31 cellular contexts compared by ENCODE assay signal in the genomic region with DNA sequence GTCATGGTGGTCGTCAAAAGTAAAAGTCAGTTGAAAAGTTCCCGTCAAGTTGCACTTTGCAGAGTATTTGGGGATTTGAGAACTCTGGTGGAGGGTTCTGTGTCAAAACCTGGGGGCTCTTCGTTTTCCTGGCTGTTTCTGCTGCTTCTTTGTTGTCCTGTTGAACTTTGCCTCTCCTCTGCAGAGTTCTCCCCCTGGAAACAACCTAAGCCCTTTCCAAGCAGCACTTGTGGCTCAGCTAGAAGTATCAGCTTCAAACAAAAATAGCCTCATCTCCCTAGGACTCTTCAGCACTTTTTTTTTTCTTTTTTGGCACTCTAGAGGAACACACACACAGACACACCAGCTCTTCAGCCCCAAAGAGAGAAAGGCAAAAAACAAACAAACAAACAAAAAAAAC. TPM values are rescaled to one million over a fixed set of nuclear protein-coding genes. Genes with fewer than 3 reads are reported as not detected.
A peak's percentile ranks its signal among the peaks of the same experiment; 100 is the strongest.
DNase-seq lines count a peak whose midpoint lies in the region; ATAC-seq and TF ChIP-seq lines count a peak whose summit lies in the region.
"Had no signal": no experiment of that assay in that cellular context is flagged by ENCODE, and none has a peak within 500 bp of the region (broad histone marks: within the 10 kb centered on the region; RNA-seq: fewer than 3 reads in every experiment).

A gene with protein sequence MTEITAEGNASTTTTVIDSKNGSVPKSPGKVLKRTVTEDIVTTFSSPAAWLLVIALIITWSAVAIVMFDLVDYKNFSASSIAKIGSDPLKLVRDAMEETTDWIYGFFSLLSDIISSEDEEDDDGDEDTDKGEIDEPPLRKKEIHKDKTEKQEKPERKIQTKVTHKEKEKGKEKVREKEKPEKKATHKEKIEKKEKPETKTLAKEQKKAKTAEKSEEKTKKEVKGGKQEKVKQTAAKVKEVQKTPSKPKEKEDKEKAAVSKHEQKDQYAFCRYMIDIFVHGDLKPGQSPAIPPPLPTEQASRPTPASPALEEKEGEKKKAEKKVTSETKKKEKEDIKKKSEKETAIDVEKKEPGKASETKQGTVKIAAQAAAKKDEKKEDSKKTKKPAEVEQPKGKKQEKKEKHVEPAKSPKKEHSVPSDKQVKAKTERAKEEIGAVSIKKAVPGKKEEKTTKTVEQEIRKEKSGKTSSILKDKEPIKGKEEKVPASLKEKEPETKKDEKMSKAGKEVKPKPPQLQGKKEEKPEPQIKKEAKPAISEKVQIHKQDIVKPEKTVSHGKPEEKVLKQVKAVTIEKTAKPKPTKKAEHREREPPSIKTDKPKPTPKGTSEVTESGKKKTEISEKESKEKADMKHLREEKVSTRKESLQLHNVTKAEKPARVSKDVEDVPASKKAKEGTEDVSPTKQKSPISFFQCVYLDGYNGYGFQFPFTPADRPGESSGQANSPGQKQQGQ (minus strand): TSS at position 180 of the 400 bp plus-strand sequence. CDS start 175 bp downstream, at position 5.

- H3K27me3 Mint-ChIP-seq in GM23338 (ENCODE audit: insufficient read depth, low read depth, poor library complexity): no peaks in the 10 kb centered on the region
- no peaks in the 10 kb centered on the region for H3K27me3 Mint-ChIP-seq in activated CD8-positive, alpha-beta T cell treated with anti-CD3 and anti-CD28 coated beads for 36 hours
- H3K27me3 Mint-ChIP-seq: activated naive CD8-positive, alpha-beta T cell; central memory CD8-positive, alpha-beta T cell; memory B cell; naive thymus-derived CD4-positive, alpha-beta T cell had no signal

- no peak within 1 kb of the TSS for H3K4me2 ChIP-seq in GM23338
- H3K4me2 ChIP-seq in hepatocyte: no peak within 1 kb of the TSS

- peak within 1 kb of the TSS; percentile 83 for H3K27ac Mint-ChIP-seq in GM23338
- no peak within 1 kb of the TSS for H3K27ac Mint-ChIP-seq in activated CD8-positive, alpha-beta T cell treated with anti-CD3 and anti-CD28 coated beads for 36 hours
- H3K27ac Mint-ChIP-seq: activated naive CD8-positive, alpha-beta T cell; memory B cell; naive thymus-derived CD4-positive, alpha-beta T cell had no signal

- DNase-seq in GM23338 (ENCODE audit: low spot score) (peak; percentile 7), hepatocyte (ENCODE audit: low spot score) (no peak), NCI-H187 treated with DMSO at 0.1 percent for 48 hours (lab: John Stamatoyannopoulos, UW) (no peak), GOT3 (lab: John Stamatoyannopoulos, UW) (no peak)
- no peak for DNase-seq in activated CD8-positive, alpha-beta T cell treated with anti-CD3 and anti-CD28 coated beads for 36 hours
- DNase-seq: activated CD4-positive, alpha-beta T cell treated with anti-CD3 and anti-CD28 coated beads for 48 hours; hypothalamus; naive thymus-derived CD4-positive, alpha-beta T cell; NCI-H1048; NCI-H2081 treated with DMSO at 0.1 percent for 48 hours; NK-92 treated with Interleukin-12 subunit alpha and Interleukin-12 subunit beta, amount 100 ng/mL, for 24 hours; Peyer's patch; posterior cingulate gyrus; stimulated activated CD4-positive, alpha-beta T cell treated with anti-CD3 and anti-CD28 coated beads, Interleukin-2, amount 100 ng/mL, for 48 hours; stimulated activated naive CD4-positive, alpha-beta T cell treated with Interleukin-2 at 50 U/mL for 16 hours; T-helper 2 cell; thyroid gland had no signal

- H3K4me1 ChIP-seq in GM23338 (ENCODE audit: insufficient read depth): peaks cover 5% of the 10 kb centered on the region; the same call in 1 of the 2 replicates
- H3K4me1 ChIP-seq in ectodermal cell (ENCODE audit: control insufficient read depth, insufficient read depth, low read length): peaks cover 8% of the 10 kb centered on the region
- H3K4me1 ChIP-seq in hepatocyte (ENCODE audit: insufficient read depth): no peaks in the 10 kb centered on the region
- H3K4me1 ChIP-seq in neuron (ENCODE audit: insufficient read depth, low read length): peaks cover 38% of the 10 kb centered on the region
- H3K4me1 ChIP-seq: ascending aorta, Peyer's patch, thyroid gland had no signal

- peak within 1 kb of the TSS; percentile 16; the same call in 1 of the 2 replicates for H2AFZ ChIP-seq in GM23338
- H2AFZ ChIP-seq in hepatocyte: peak within 1 kb of the TSS; percentile 29
- peak within 1 kb of the TSS; percentile 21 for H2AFZ ChIP-seq in neuron (ENCODE audit: low read depth, low read length)

- WGBS in ectodermal cell, 2 experiments: 60 to 70% methylated on average over 3 of the region's 3 CpGs
- WGBS in hepatocyte (ENCODE audit: low lambda C conversion rate, missing lambda C conversion rate): 60% methylated on average over 3 of the region's 3 CpGs

- H3K9me3 ChIP-seq in ectodermal cell (ENCODE audit: control insufficient read depth, low read length) (no peaks in the 10 kb centered on the region), hepatocyte (ENCODE audit: low read depth) (no peaks in the 10 kb centered on the region), neuron (ENCODE audit: low read length) (no peaks in the 10 kb centered on the region)
- H3K9me3 ChIP-seq: ascending aorta, Peyer's patch, thyroid gland had no signal

- POLR2A ChIA-PET in activated CD8-positive, alpha-beta T cell treated with anti-CD3 and anti-CD28 coated beads for 36 hours (lab: Charles Lee): no interaction called here

- TF ChIP-seq CTCF in GM23338 (conservative IDR thresholded peaks at IDR 0.05; ENCODE audit: low read depth in 2 of 2): no peak
- no peak for TF ChIP-seq CTCF in hepatocyte (IDR thresholded peaks at IDR 0.05; ENCODE audit: poor library complexity)
- no peak for TF ChIP-seq CTCF in activated CD8-positive, alpha-beta T cell treated with anti-CD3 and anti-CD28 coated beads for 36 hours (IDR thresholded peaks at IDR 0.05)

- no peaks in the 10 kb centered on the region for H3F3A ChIP-seq in GM23338 (replicated peaks; ENCODE audit: low read depth)

- no peak within 1 kb of the TSS for H3K4me3 Mint-ChIP-seq in GM23338
- no peak within 1 kb of the TSS for H3K4me3 Mint-ChIP-seq in activated CD8-positive, alpha-beta T cell treated with anti-CD3 and anti-CD28 coated beads for 36 hours
- H3K4me3 Mint-ChIP-seq: activated naive CD8-positive, alpha-beta T cell; central memory CD8-positive, alpha-beta T cell; memory B cell; naive thymus-derived CD4-positive, alpha-beta T cell had no signal

- peaks cover 30% of the 10 kb centered on the region for H3K4me1 Mint-ChIP-seq in GM23338
- no peaks in the 10 kb centered on the region for H3K4me1 Mint-ChIP-seq in activated CD8-positive, alpha-beta T cell treated with anti-CD3 and anti-CD28 coated beads for 36 hours (ENCODE audit: low read depth)
- H3K4me1 Mint-ChIP-seq: central memory CD8-positive, alpha-beta T cell; memory B cell; naive thymus-derived CD4-positive, alpha-beta T cell had no signal

- ATAC-seq in GM23338: peak; percentile 62; the same call in 2 of the 3 replicates
- no peak for ATAC-seq in GM19467 (IDR thresholded peaks at IDR 0.05; ENCODE audit: unreplicated experiment)
- no peak for ATAC-seq in activated CD8-positive, alpha-beta T cell treated with anti-CD3 and anti-CD28 coated beads for 36 hours
- ATAC-seq: naive thymus-derived CD4-positive, alpha-beta T cell had no signal

- no peaks in the 10 kb centered on the region for H3K36me3 Mint-ChIP-seq in GM23338 (ENCODE audit: low read depth)
- no peaks in the 10 kb centered on the region for H3K36me3 Mint-ChIP-seq in activated CD8-positive, alpha-beta T cell treated with anti-CD3 and anti-CD28 coated beads for 36 hours (ENCODE audit: low read depth)
- H3K36me3 Mint-ChIP-seq: activated naive CD8-positive, alpha-beta T cell; memory B cell; naive thymus-derived CD4-positive, alpha-beta T cell had no signal

- CTCF ChIA-PET in activated CD8-positive, alpha-beta T cell treated with anti-CD3 and anti-CD28 coated beads for 36 hours (lab: Charles Lee): no interaction called here

- no peaks in the 10 kb centered on the region for H3K9me3 Mint-ChIP-seq in GM23338
- H3K9me3 Mint-ChIP-seq in activated CD8-positive, alpha-beta T cell treated with anti-CD3 and anti-CD28 coated beads for 36 hours: no peaks in the 10 kb centered on the region
- H3K9me3 Mint-ChIP-seq: memory B cell had no signal

- intact Hi-C loops in activated CD8-positive, alpha-beta T cell treated with anti-CD3 and anti-CD28 coated beads for 36 hours (cut with micrococcal nuclease): no loop called here

- H4K20me1 ChIP-seq in GM23338 (replicated peaks; ENCODE audit: insufficient read depth) (no peaks in the 10 kb centered on the region), hepatocyte (ENCODE audit: insufficient read depth, poor library complexity, severe bottlenecking) (no peaks in the 10 kb centered on the region)

- H3K27ac ChIP-seq in GM23338 (ENCODE audit: low read depth) (0 out of 2 replicates have a peak within 1 kb of the TSS, but pooled peaks have one; percentile 5), ectodermal cell (ENCODE audit: insufficient read depth, low read depth, low read length, poor library complexity, severe bottlenecking) (peak within 1 kb of the TSS; percentile 38), hepatocyte (no peak within 1 kb of the TSS)
- H3K27ac ChIP-seq: ascending aorta, epithelial cell of prostate, Peyer's patch, thyroid gland had no signal

- H3K4me3 ChIP-seq in GM23338 (no peak within 1 kb of the TSS), ectodermal cell (ENCODE audit: insufficient read depth, low read depth, low read length) (no peak within 1 kb of the TSS), hepatocyte (no peak within 1 kb of the TSS), neuron (ENCODE audit: low read length) (no peak within 1 kb of the TSS)
- H3K4me3 ChIP-seq: ascending aorta, Peyer's patch, thyroid gland had no signal

- H3K36me3 ChIP-seq in GM23338 (ENCODE audit: insufficient read depth): no peaks in the 10 kb centered on the region
- no peaks in the 10 kb centered on the region for H3K36me3 ChIP-seq in ectodermal cell (ENCODE audit: control insufficient read depth, insufficient read depth, low read length)
- H3K36me3 ChIP-seq in hepatocyte (replicated peaks; ENCODE audit: insufficient read depth, low read depth): no peaks in the 10 kb centered on the region
- H3K36me3 ChIP-seq in neuron (ENCODE audit: insufficient read depth, low read length): no peaks in the 10 kb centered on the region
- H3K36me3 ChIP-seq: ascending aorta, Peyer's patch, thyroid gland had no signal

- no peaks in the 10 kb centered on the region for H3K27me3 ChIP-seq in GM23338 (ENCODE audit: insufficient read depth)
- no peaks in the 10 kb centered on the region for H3K27me3 ChIP-seq in ectodermal cell (ENCODE audit: control insufficient read depth, insufficient read depth, low read length, poor library complexity, severe bottlenecking)
- H3K27me3 ChIP-seq in hepatocyte: no peaks in the 10 kb centered on the region
- H3K27me3 ChIP-seq in neuron (ENCODE audit: insufficient read depth, low read length): no peaks in the 10 kb centered on the region
- H3K27me3 ChIP-seq: ascending aorta, Peyer's patch, thyroid gland had no signal

- H3K9me2 ChIP-seq in GM23338 (ENCODE audit: insufficient read depth) (no peaks in the 10 kb centered on the region), hepatocyte (replicated peaks; ENCODE audit: insufficient read depth) (no peaks in the 10 kb centered on the region)

- H3K79me2 ChIP-seq in GM23338 (replicated peaks; ENCODE audit: insufficient read depth): no peaks in the 10 kb centered on the region
- H3K79me2 ChIP-seq in hepatocyte: no peaks in the 10 kb centered on the region

RNA-seq across cellular contexts. Expression of the gene that starts here (rescaled TPM):
- 23.1 and 35.5 TPM in 2 replicates for total RNA-seq in GM23338 (2014; rRNA removed; shearing (Covaris generic))
- polyA plus RNA-seq in GM23338 (2016; fragmentation: Nextera tagmentation; extraction: Ambion mirVana): 104 and 137 TPM in 2 replicates
- 0.22 TPM for polyA plus RNA-seq in ectodermal cell (2013, experiment 1 of 4)
- 0.27 TPM for polyA plus RNA-seq in ectodermal cell (2013, experiment 2 of 4)
- 0.64 TPM for polyA plus RNA-seq in ectodermal cell (2013, experiment 3 of 4)
- 0.20 TPM for polyA plus RNA-seq in ectodermal cell (2013, experiment 4 of 4)
- 0.10 and 0.24 TPM in 2 replicates for total RNA-seq in hepatocyte
- polyA plus RNA-seq in hepatocyte: 0.39 and 0.48 TPM in 2 replicates
- total RNA-seq in activated CD8-positive, alpha-beta T cell treated with anti-CD3 and anti-CD28 coated beads for 36 hours: not detected
- total RNA-seq: ascending aorta; dermis microvascular lymphatic vessel endothelial cell; fibroblast of villous mesenchyme; LHCN-M2; naive thymus-derived CD4-positive, alpha-beta T cell; NCI-H460; Peyer's patch; SK-MEL-5; thyroid gland had no signal
- polyA plus RNA-seq: keratinocyte; naive thymus-derived CD4-positive, alpha-beta T cell had no signal

Comparison
In these comparisons a context has a peak if more than half of its experiments do, and no peak if none do; other contexts are left out.
1. RNA of the gene that starts here (total RNA-seq): 23.1 to 35.5 TPM in GM23338; 0.10 to 0.24 TPM in hepatocyte and not detected in activated CD8-positive, alpha-beta T cell treated with anti-CD3 and anti-CD28 coated beads for 36 hours; every median in the first group is over 10 times any median in the second.
2. RNA of the gene that starts here (polyA plus RNA-seq): 104 to 137 TPM in GM23338; 0.39 to 0.48 TPM in hepatocyte; every median in the first group is over 10 times any median in the second.
3. Peak in every context shown above with its lines, with median percentiles within 50 percentile points of each other: H2AFZ ChIP-seq.